10 cellular contexts compared by ENCODE assay signal in genomic region chr14:65168840-65169239, GRCh38.
DNase-seq lines count a peak whose midpoint lies in the region; ATAC-seq and TF ChIP-seq lines count a peak whose summit lies in the region.
"Had no signal": no experiment of that assay in that cellular context is flagged by ENCODE, and none has a peak within 500 bp of the region (broad histone marks: within the 10 kb centered on the region; RNA-seq: fewer than 3 reads in every experiment).

No MANE protein-coding gene starts in this region.

- H3K4me3 ChIP-seq in dorsolateral prefrontal cortex = peak overlapping the region in 22 of 59 donors; percentile 0 to 75 (median 26)
- no peak overlapping the region for H3K4me3 ChIP-seq in skeletal muscle cell (ENCODE audit: low read depth, low read length)

- peak; percentile 17 for ATAC-seq in GM21717 (IDR thresholded peaks at IDR 0.05; ENCODE audit: unreplicated experiment)
- ATAC-seq in GM19455 (IDR thresholded peaks at IDR 0.05; ENCODE audit: unreplicated experiment) = no peak
- ATAC-seq: Panc1 had no signal

- intact Hi-C loops in dorsolateral prefrontal cortex (cut with DNase I) = loop anchor here (1.0 to 10.0 kb wide), 8 partner anchors 113 to 906 kb away; partner anchors contain the start of gene FNTB (in 1 of the 2)

- peak; percentile 74 for DNase-seq in LHCN-M2 (ENCODE audit: low read depth)
- DNase-seq in dorsolateral prefrontal cortex = peak in 1 of 10 donors; percentile 50
- DNase-seq in skeletal muscle cell (ENCODE audit: low read depth) = peak; percentile 79
- DNase-seq in activated T-cell treated with anti-CD3 and anti-CD28 coated beads for 4 hours = no peak
- no peak for DNase-seq in germinal center (ENCODE audit: low spot score)
- DNase-seq in SIG-M5 (lab: John Stamatoyannopoulos, UW) = no peak
- DNase-seq: H7 had no signal

- H3K27ac ChIP-seq in dorsolateral prefrontal cortex = peak overlapping the region; percentile 59 to 98 (median 91)

- no peaks in the 10 kb centered on the region for H3K27me3 ChIP-seq in dorsolateral prefrontal cortex

- peak in 1 of 56 donors; percentile 2 for TF ChIP-seq CTCF in dorsolateral prefrontal cortex (IDR thresholded peaks at IDR 0.05 in 54 of 56, conservative IDR thresholded peaks at IDR 0.05 in 2 of 56; ENCODE audit: low read depth in 1 of 56, partially characterized antibody in 56 of 56)

Comparison
In these comparisons a context has a peak if more than half of its experiments do, and no peak if none do; other contexts are left out.
1. DNase-seq: peak in LHCN-M2 (single experiment) and skeletal muscle cell (single experiment); none in activated T-cell treated with anti-CD3 and anti-CD28 coated beads for 4 hours (single experiment), germinal center (single experiment) and SIG-M5 (single experiment).